Comparison of ENCODE assay signal across 8 cellular contexts in genomic region chr11:65651589-65652510, GRCh38. TPM values are rescaled to one million over a fixed set of nuclear protein-coding genes. Genes with fewer than 3 reads are reported as not detected.
DNase-seq lines count a peak whose midpoint lies in the region; ATAC-seq and TF ChIP-seq lines count a peak whose summit lies in the region.

No MANE protein-coding gene starts in this region.

- TF ChIP-seq CTCF in right atrium auricular region (IDR thresholded peaks at IDR 0.05) (no peak), sigmoid colon (IDR thresholded peaks at IDR 0.05) (no peak)

- peaks cover 60% of the 10 kb centered on the region for H3K36me3 ChIP-seq in CD8-positive, alpha-beta memory T cell (ENCODE audit: insufficient read depth, low read length)
- H3K36me3 ChIP-seq in right atrium auricular region: peaks cover 61% of the 10 kb centered on the region
- peaks cover 23 to 57% (median 33%) of the 10 kb centered on the region in 4 donors for H3K36me3 ChIP-seq in sigmoid colon

- TF ChIP-seq EP300 in sigmoid colon (IDR thresholded peaks at IDR 0.05): no peak

- peak; percentile 2 for ATAC-seq in HG03378 (IDR thresholded peaks at IDR 0.05; ENCODE audit: unreplicated experiment)
- peak in 1 of 2 donors; percentile 12 for ATAC-seq in activated naive CD4-positive, alpha-beta T cell treated with anti-CD3 and anti-CD28 coated beads, Interleukin-2, amount 50 U/mL, for 72 hours

- WGBS in sigmoid colon, 2 donors: 14 to 26% methylated on average over 28 of the region's 28 CpGs

- CTCF ChIA-PET in CD8-positive, alpha-beta memory T cell (lab: Charles Lee): interaction anchor here (0.8 to 4.3 kb wide), 6 partner anchors 9 to 112 kb away, joined by 3 to 26 read pairs (median 6); partner anchors contain the start of genes MAP3K11, PCNX3 and SIPA1

- intact Hi-C loops in sigmoid colon (cut with DNase I): loop anchor here (2.0 kb wide), 1 partner anchor 37 kb away; the partner anchor contains the start of genes MAP3K11 and PCNX3

- POLR2A ChIA-PET in CD8-positive, alpha-beta memory T cell (lab: Charles Lee): interaction anchor here (0.8 to 4.8 kb wide), 9 partner anchors 10 to 530 kb away, joined by 3 to 93 read pairs (median 6); partner anchors contain the start of genes CCDC85B, FAU, MALAT1 and MAP3K11

- peak overlapping the region; percentile 73 for H3K4me3 ChIP-seq in CD8-positive, alpha-beta memory T cell (ENCODE audit: low read length)
- peak overlapping the region; percentile 34 to 57 for H3K4me3 ChIP-seq in right atrium auricular region
- H3K4me3 ChIP-seq in sigmoid colon: peak overlapping the region; percentile 36 to 60 (median 52)

- peaks cover 0 to 83% (median 15%) of the 10 kb centered on the region in 3 donors for H3K36me3 Mint-ChIP-seq in CD8-positive, alpha-beta memory T cell
- H3K36me3 Mint-ChIP-seq in activated naive CD4-positive, alpha-beta T cell treated with anti-CD3 and anti-CD28 coated beads, Interleukin-2, amount 50 U/mL, for 72 hours: peaks cover under 1 to 7% of the 10 kb centered on the region in 2 donors

- H3K4me3 Mint-ChIP-seq in CD8-positive, alpha-beta memory T cell: peak overlapping the region; percentile 75 to 93 (median 85)

- H3K27me3 Mint-ChIP-seq in CD8-positive, alpha-beta memory T cell: peaks cover 0 to 8% of the 10 kb centered on the region in 2 donors

- H3K4me1 Mint-ChIP-seq in CD8-positive, alpha-beta memory T cell: peaks cover 45 to 56% (median 46%) of the 10 kb centered on the region in 3 donors

- no peaks in the 10 kb centered on the region for H3K27me3 ChIP-seq in CD8-positive, alpha-beta memory T cell (ENCODE audit: insufficient read depth, low read length, poor library complexity, severe bottlenecking)
- H3K27me3 ChIP-seq in right atrium auricular region (no peaks in the 10 kb centered on the region), sigmoid colon (no peaks in the 10 kb centered on the region)

- no peak for TF ChIP-seq POLR2A in sigmoid colon (IDR thresholded peaks at IDR 0.05)

- H3K9me3 Mint-ChIP-seq in CD8-positive, alpha-beta memory T cell: peaks cover 0 to 2% (median 0%) of the 10 kb centered on the region in 5 donors
- H3K9me3 Mint-ChIP-seq in activated naive CD4-positive, alpha-beta T cell treated with anti-CD3 and anti-CD28 coated beads, Interleukin-2, amount 50 U/mL, for 72 hours: no peaks in the 10 kb centered on the region

- peaks cover 31% of the 10 kb centered on the region for H3K4me1 ChIP-seq in CD8-positive, alpha-beta memory T cell (ENCODE audit: insufficient read depth, low read length)
- H3K4me1 ChIP-seq in right atrium auricular region (peaks cover 0 to 43% of the 10 kb centered on the region in 2 donors), sigmoid colon (peaks cover 0 to 48% (median 39%) of the 10 kb centered on the region in 4 donors)

- peak overlapping the region; percentile 89 to 100 (median 96) for H3K27ac Mint-ChIP-seq in CD8-positive, alpha-beta memory T cell
- peak overlapping the region; percentile 92 to 96 for H3K27ac Mint-ChIP-seq in activated naive CD4-positive, alpha-beta T cell treated with anti-CD3 and anti-CD28 coated beads, Interleukin-2, amount 50 U/mL, for 72 hours

- DNase-seq in CD8-positive, alpha-beta memory T cell: peak in 1 of 5 donors; percentile 34
- DNase-seq in activated naive CD4-positive, alpha-beta T cell treated with anti-CD3 and anti-CD28 coated beads, Interleukin-2, amount 50 U/mL, for 72 hours (ENCODE audit: low spot score in 2 of 2): no peak
- peak; percentile 68 for DNase-seq in right atrium auricular region (ENCODE audit: low spot score)
- DNase-seq in sigmoid colon: peak; percentile 85
- no peak for DNase-seq in stimulated activated naive CD4-positive, alpha-beta T cell treated with Interleukin-2 at 50 U/mL for 16 hours (lab: John Stamatoyannopoulos, UW)
- no peak for DNase-seq in RKO (ENCODE audit: low spot score)
- DNase-seq in activated CD8-positive, alpha-beta memory T cell treated with anti-CD3 and anti-CD28 coated beads, Interleukin-2, amount 50 U/mL, for 4 hours: no peak

- no peaks in the 10 kb centered on the region for H3K9me3 ChIP-seq in CD8-positive, alpha-beta memory T cell (ENCODE audit: low read length)
- H3K9me3 ChIP-seq in right atrium auricular region (no peaks in the 10 kb centered on the region), sigmoid colon (no peaks in the 10 kb centered on the region)

- peak overlapping the region; percentile 97 for H3K27ac ChIP-seq in CD8-positive, alpha-beta memory T cell (ENCODE audit: low read depth, low read length)
- H3K27ac ChIP-seq in right atrium auricular region: peak overlapping the region; percentile 92 to 96
- peak overlapping the region; percentile 90 to 98 (median 95) for H3K27ac ChIP-seq in sigmoid colon

RNA-seq across cellular contexts. Expression of gene RELA, which starts 10.9 kb away (rescaled TPM):
- 10 to 100 TPM; 87.3 to 89.7 TPM for total RNA-seq in CD8-positive, alpha-beta memory T cell
- 76.0 TPM for polyA plus RNA-seq in CD8-positive, alpha-beta memory T cell
- total RNA-seq in activated naive CD4-positive, alpha-beta T cell treated with anti-CD3 and anti-CD28 coated beads, Interleukin-2, amount 50 U/mL, for 72 hours: 10 to 100 TPM; 81.7 to 97.8 TPM
- total RNA-seq in right atrium auricular region (10 to 100 TPM; 30.7 to 54.9 TPM), sigmoid colon (10 to 100 TPM; 36.4 to 62.6 (median 46.9) TPM)
- polyA plus RNA-seq in sigmoid colon: 10 to 100 TPM; 33.6 to 45.6 (median 37.5) TPM

RNA-seq across cellular contexts. Expression of gene SIPA1, which starts 13.9 kb away (rescaled TPM):
- total RNA-seq in CD8-positive, alpha-beta memory T cell: 100 to 1,000 TPM; 111 to 123 TPM
- 335 TPM for polyA plus RNA-seq in CD8-positive, alpha-beta memory T cell
- 100 to 1,000 TPM; 185 to 203 TPM for total RNA-seq in activated naive CD4-positive, alpha-beta T cell treated with anti-CD3 and anti-CD28 coated beads, Interleukin-2, amount 50 U/mL, for 72 hours
- total RNA-seq in right atrium auricular region (10 to 100 TPM; 14.5 to 29.6 TPM), sigmoid colon (10 to 100 TPM; 19.9 to 30.7 (median 28.2) TPM)
- polyA plus RNA-seq in sigmoid colon: 10 to 100 TPM; 20.3 to 53.6 (median 34.8) TPM

RNA-seq across cellular contexts. Expression of gene PCNX3, which starts 36.3 kb away (rescaled TPM):
- 10 to 100 TPM; 46.4 to 53.1 TPM for total RNA-seq in CD8-positive, alpha-beta memory T cell
- 8.5 TPM for polyA plus RNA-seq in CD8-positive, alpha-beta memory T cell
- total RNA-seq in activated naive CD4-positive, alpha-beta T cell treated with anti-CD3 and anti-CD28 coated beads, Interleukin-2, amount 50 U/mL, for 72 hours: 10 to 100 TPM; 34.8 to 48.1 TPM
- total RNA-seq in right atrium auricular region: 10 to 100 TPM; 16.1 to 21.8 TPM
- total RNA-seq in sigmoid colon: 10 to 100 TPM; 10.7 to 21.3 (median 14.3) TPM
- polyA plus RNA-seq in sigmoid colon: 10 to 100 TPM in 1 of 3 donors, 1 to 10 TPM in 2; 6.0 to 35.0 (median 6.6) TPM

RNA-seq across cellular contexts. Expression of gene MAP3K11, which starts 37.8 kb away (rescaled TPM):
- total RNA-seq in CD8-positive, alpha-beta memory T cell: 10 to 100 TPM; 61.6 to 65.5 TPM
- 23.5 TPM for polyA plus RNA-seq in CD8-positive, alpha-beta memory T cell
- total RNA-seq in activated naive CD4-positive, alpha-beta T cell treated with anti-CD3 and anti-CD28 coated beads, Interleukin-2, amount 50 U/mL, for 72 hours: 10 to 100 TPM; 73.6 to 76.5 TPM
- total RNA-seq in right atrium auricular region: 10 to 100 TPM; 21.1 to 30.5 TPM
- 10 to 100 TPM; 18.5 to 52.1 (median 26.3) TPM for total RNA-seq in sigmoid colon
- 10 to 100 TPM; 48.6 to 71.2 (median 71.0) TPM for polyA plus RNA-seq in sigmoid colon

RNA-seq across cellular contexts. Expression of gene KCNK7, which starts 56.2 kb away (rescaled TPM):
- total RNA-seq in CD8-positive, alpha-beta memory T cell: under 1 TPM; 0.59 to 0.64 TPM
- polyA plus RNA-seq in CD8-positive, alpha-beta memory T cell: not detected
- under 1 TPM; 0.66 to 0.74 TPM for total RNA-seq in activated naive CD4-positive, alpha-beta T cell treated with anti-CD3 and anti-CD28 coated beads, Interleukin-2, amount 50 U/mL, for 72 hours
- total RNA-seq in right atrium auricular region (under 1 TPM in 1 of 2 donors, not detected in 1; 0.39 TPM), sigmoid colon (under 1 TPM in 2 of 4 donors, not detected in 2; 0.54 to 0.71 TPM)
- polyA plus RNA-seq in sigmoid colon: 1 to 10 TPM in 1 of 3 donors, not detected in 2; 1.4 TPM

Comparison
In these comparisons a context has a peak if more than half of its experiments do, and no peak if none do; other contexts are left out.
1. DNase-seq: peak in right atrium auricular region (single experiment) and sigmoid colon (single experiment); none in activated naive CD4-positive, alpha-beta T cell treated with anti-CD3 and anti-CD28 coated beads, Interleukin-2, amount 50 U/mL, for 72 hours (0 of 2), stimulated activated naive CD4-positive, alpha-beta T cell treated with Interleukin-2 at 50 U/mL for 16 hours (single experiment), RKO (single experiment) and activated CD8-positive, alpha-beta memory T cell treated with anti-CD3 and anti-CD28 coated beads, Interleukin-2, amount 50 U/mL, for 4 hours (single experiment).
2. Peak in every context shown above with its lines, with median percentiles within 50 percentile points of each other: H3K27ac ChIP-seq and H3K4me3 ChIP-seq.